In the genomic region with DNA sequence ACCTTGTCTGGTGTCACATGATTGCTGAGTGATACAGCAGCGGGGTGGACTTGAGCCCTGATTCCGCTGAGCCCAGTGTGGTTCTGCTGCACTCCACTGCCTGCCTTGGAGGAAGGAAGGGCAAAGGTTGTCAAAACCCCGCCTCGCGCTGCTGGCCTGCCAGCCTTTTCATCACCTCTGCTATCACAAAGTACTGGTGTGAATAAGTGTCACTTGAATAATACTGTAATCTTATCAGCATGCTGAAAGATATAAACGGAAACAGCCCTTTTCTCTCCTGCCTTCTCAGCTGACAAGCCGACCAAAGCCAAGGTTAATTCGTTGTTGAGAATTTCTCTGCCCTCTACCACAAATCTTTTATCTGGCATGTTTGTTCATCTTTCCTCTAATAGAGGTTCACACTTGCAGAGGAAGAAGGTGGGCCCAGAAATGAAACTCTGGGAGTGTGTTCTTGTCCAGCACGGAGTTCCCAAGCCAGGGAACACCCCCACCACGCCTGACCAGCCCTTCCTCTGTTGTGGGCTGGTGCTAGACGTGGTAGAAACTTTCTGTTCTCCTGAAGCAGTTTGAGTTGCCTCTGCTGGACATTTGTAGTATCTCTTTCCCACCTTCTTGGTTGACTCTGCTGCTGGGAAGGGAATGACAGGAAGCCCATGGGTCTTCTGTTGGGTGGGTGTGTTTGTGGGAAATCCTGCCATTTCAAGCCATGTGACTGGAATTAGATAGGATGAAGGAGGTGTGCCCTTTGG, we compare ENCODE assay signal across 1 cellular context.
TF ChIP-seq lines count a peak whose summit lies in the region.

No MANE protein-coding gene starts in this region.

TF ChIP-seq in WTC11, 78 proteins besides CTCF, POLR2A, EP300 and RAD21 (continued from another document):
- TF ChIP-seq, protein P1, sequence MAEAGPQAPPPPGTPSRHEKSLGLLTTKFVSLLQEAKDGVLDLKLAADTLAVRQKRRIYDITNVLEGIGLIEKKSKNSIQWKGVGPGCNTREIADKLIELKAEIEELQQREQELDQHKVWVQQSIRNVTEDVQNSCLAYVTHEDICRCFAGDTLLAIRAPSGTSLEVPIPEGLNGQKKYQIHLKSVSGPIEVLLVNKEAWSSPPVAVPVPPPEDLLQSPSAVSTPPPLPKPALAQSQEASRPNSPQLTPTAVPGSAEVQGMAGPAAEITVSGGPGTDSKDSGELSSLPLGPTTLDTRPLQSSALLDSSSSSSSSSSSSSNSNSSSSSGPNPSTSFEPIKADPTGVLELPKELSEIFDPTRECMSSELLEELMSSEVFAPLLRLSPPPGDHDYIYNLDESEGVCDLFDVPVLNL (CRISPR knock-in tag; IDR thresholded peaks at IDR 0.05; ENCODE audit: borderline replicate concordance, low read depth): no peak
- TF ChIP-seq SMAD4 (CRISPR knock-in tag; IDR thresholded peaks at IDR 0.05): no peak
- no peak for TF ChIP-seq JAZF1 (CRISPR knock-in tag; IDR thresholded peaks at IDR 0.05)
- TF ChIP-seq, protein P2, sequence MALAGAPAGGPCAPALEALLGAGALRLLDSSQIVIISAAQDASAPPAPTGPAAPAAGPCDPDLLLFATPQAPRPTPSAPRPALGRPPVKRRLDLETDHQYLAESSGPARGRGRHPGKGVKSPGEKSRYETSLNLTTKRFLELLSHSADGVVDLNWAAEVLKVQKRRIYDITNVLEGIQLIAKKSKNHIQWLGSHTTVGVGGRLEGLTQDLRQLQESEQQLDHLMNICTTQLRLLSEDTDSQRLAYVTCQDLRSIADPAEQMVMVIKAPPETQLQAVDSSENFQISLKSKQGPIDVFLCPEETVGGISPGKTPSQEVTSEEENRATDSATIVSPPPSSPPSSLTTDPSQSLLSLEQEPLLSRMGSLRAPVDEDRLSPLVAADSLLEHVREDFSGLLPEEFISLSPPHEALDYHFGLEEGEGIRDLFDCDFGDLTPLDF (CRISPR knock-in tag; IDR thresholded peaks at IDR 0.05): no peak
